Comparison of ENCODE assay signal across 8 cellular contexts in genomic region chr1:229664133-229664689, GRCh38. TPM values are rescaled to one million over a fixed set of nuclear protein-coding genes. Genes with fewer than 3 reads are reported as not detected.
A peak's percentile ranks its signal among the peaks of the same experiment; 100 is the strongest.
DNase-seq lines count a peak whose midpoint lies in the region; ATAC-seq and FAIRE-seq lines count a peak whose summit lies in the region.

No MANE protein-coding gene starts in this region.

- no peaks in the 10 kb centered on the region for H3K9me3 Mint-ChIP-seq in activated T-cell treated with anti-CD3 and anti-CD28 coated beads, Interleukin-2, amount 50 U/mL, for 4 hours
- no peaks in the 10 kb centered on the region for H3K9me3 Mint-ChIP-seq in stimulated activated naive CD8-positive, alpha-beta T cell treated with anti-CD3 and anti-CD28 coated beads, Interleukin-15, amount 100 ng/mL, for 72 hours

- peaks cover 32% of the 10 kb centered on the region for H3K36me3 Mint-ChIP-seq in activated T-cell treated with anti-CD3 and anti-CD28 coated beads, Interleukin-2, amount 50 U/mL, for 4 hours (ENCODE audit: insufficient read depth)

- H3K4me1 Mint-ChIP-seq in activated T-cell treated with anti-CD3 and anti-CD28 coated beads, Interleukin-2, amount 50 U/mL, for 4 hours (ENCODE audit: low read depth) = peaks cover 8% of the 10 kb centered on the region
- peaks cover 9% of the 10 kb centered on the region for H3K4me1 Mint-ChIP-seq in stimulated activated naive CD8-positive, alpha-beta T cell treated with anti-CD3 and anti-CD28 coated beads, Interleukin-15, amount 100 ng/mL, for 72 hours

- H3K4me3 Mint-ChIP-seq in activated T-cell treated with anti-CD3 and anti-CD28 coated beads, Interleukin-2, amount 50 U/mL, for 4 hours = no peak overlapping the region
- H3K4me3 Mint-ChIP-seq in stimulated activated naive CD8-positive, alpha-beta T cell treated with anti-CD3 and anti-CD28 coated beads, Interleukin-15, amount 100 ng/mL, for 72 hours = no peak overlapping the region

- DNase-seq in GM18507 (ENCODE audit: extremely low spot score, insufficient read length, low read depth) = peak; percentile 25
- peak; percentile 54 for DNase-seq in NAMALWA (ENCODE audit: low spot score)
- peak; percentile 83 for DNase-seq in activated T-cell treated with anti-CD3 and anti-CD28 coated beads, Interleukin-2, amount 50 U/mL, for 4 hours
- DNase-seq in stimulated activated naive CD8-positive, alpha-beta T cell treated with anti-CD3 and anti-CD28 coated beads, Interleukin-15, amount 100 ng/mL, for 72 hours = peak; percentile 79 to 91
- no peak for DNase-seq in cerebellar nuclear complex (lab: John Stamatoyannopoulos, UW)
- DNase-seq in OCI-M1 (lab: John Stamatoyannopoulos, UW) = no peak

- no peaks in the 10 kb centered on the region for H3K27me3 Mint-ChIP-seq in activated T-cell treated with anti-CD3 and anti-CD28 coated beads, Interleukin-2, amount 50 U/mL, for 4 hours (ENCODE audit: low read depth)
- H3K27me3 Mint-ChIP-seq in stimulated activated naive CD8-positive, alpha-beta T cell treated with anti-CD3 and anti-CD28 coated beads, Interleukin-15, amount 100 ng/mL, for 72 hours = no peaks in the 10 kb centered on the region

- peak; percentile 92 to 95 for ATAC-seq in activated T-cell treated with anti-CD3 and anti-CD28 coated beads, Interleukin-2, amount 50 U/mL, for 4 hours
- peak; percentile 94 for ATAC-seq in stimulated activated naive CD8-positive, alpha-beta T cell treated with anti-CD3 and anti-CD28 coated beads, Interleukin-15, amount 100 ng/mL, for 72 hours
- no peak for ATAC-seq in HG03196 (IDR thresholded peaks at IDR 0.05; ENCODE audit: unreplicated experiment)

- no peak overlapping the region for H3K27ac Mint-ChIP-seq in stimulated activated naive CD8-positive, alpha-beta T cell treated with anti-CD3 and anti-CD28 coated beads, Interleukin-15, amount 100 ng/mL, for 72 hours

- H3K27me3 ChIP-seq in layer of hippocampus (ENCODE audit: control insufficient read depth, insufficient read depth, low read length) = no peaks in the 10 kb centered on the region

- peak; percentile 78 for FAIRE-seq in GM18507 (lab: Jason Lieb, UNC)

- peak overlapping the region; percentile 90 for H3K27ac ChIP-seq in layer of hippocampus (ENCODE audit: low read depth, low read length)

RNA-seq across cellular contexts. Expression of gene URB2, which starts 38.2 kb away (rescaled TPM):
- total RNA-seq in activated T-cell treated with anti-CD3 and anti-CD28 coated beads, Interleukin-2, amount 50 U/mL, for 4 hours = 10 to 100 TPM; 47.1 to 55.6 (median 53.8) TPM

RNA-seq across cellular contexts. Expression of gene TAF5L, which starts 38.3 kb away (rescaled TPM):
- total RNA-seq in activated T-cell treated with anti-CD3 and anti-CD28 coated beads, Interleukin-2, amount 50 U/mL, for 4 hours = 10 to 100 TPM; 27.8 to 32.6 (median 29.6) TPM

Comparison
In these comparisons a context has a peak if more than half of its experiments do, and no peak if none do; other contexts are left out.
1. DNase-seq: peak in GM18507 (single experiment), NAMALWA (single experiment), activated T-cell treated with anti-CD3 and anti-CD28 coated beads, Interleukin-2, amount 50 U/mL, for 4 hours (single experiment) and stimulated activated naive CD8-positive, alpha-beta T cell treated with anti-CD3 and anti-CD28 coated beads, Interleukin-15, amount 100 ng/mL, for 72 hours (2 of 2); none in cerebellar nuclear complex (0 of 2) and OCI-M1 (single experiment).